In genomic region chr3:37218206-37218605, GRCh38 we compare ENCODE assay signal across 23 cellular contexts. TPM values are rescaled to one million over a fixed set of nuclear protein-coding genes. Genes with fewer than 3 reads are reported as not detected.
A peak's percentile ranks its signal among the peaks of the same experiment; 100 is the strongest.
DNase-seq lines count a peak whose midpoint lies in the region; ATAC-seq and TF ChIP-seq lines count a peak whose summit lies in the region.
"Had no signal": no experiment of that assay in that cellular context is flagged by ENCODE, and none has a peak within 500 bp of the region (broad histone marks: within the 10 kb centered on the region; RNA-seq: fewer than 3 reads in every experiment).

No MANE protein-coding gene starts in this region.

- no peaks in the 10 kb centered on the region for H3K79me1 ChIP-seq in neuronal stem cell (ENCODE audit: low read depth, low read length)

- ATAC-seq in central memory CD8-positive, alpha-beta T cell (replicated peaks; ENCODE audit: extremely low read depth, poor library complexity, severe bottlenecking), result no peak
- ATAC-seq in GM18511 (IDR thresholded peaks at IDR 0.05; ENCODE audit: unreplicated experiment), result no peak
- ATAC-seq in activated CD8-positive, alpha-beta T cell treated with anti-CD3 and anti-CD28 coated beads for 36 hours, result no peak
- ATAC-seq in HG02870 (IDR thresholded peaks at IDR 0.05; ENCODE audit: unreplicated experiment), result no peak
- ATAC-seq: activated T-cell treated with anti-CD3 and anti-CD28 coated beads, Interleukin-2, amount 50 U/mL, for 72 hours; HCT116; left colon; stimulated activated naive CD8-positive, alpha-beta T cell treated with anti-CD3 and anti-CD28 coated beads, Interleukin-15, amount 100 ng/mL, for 72 hours; upper lobe of right lung had no signal

- peak overlapping the region; percentile 69 for H2AK5ac ChIP-seq in neuronal stem cell (ENCODE audit: low read depth, low read length)

- CTCF ChIA-PET in activated CD8-positive, alpha-beta T cell treated with anti-CD3 and anti-CD28 coated beads for 36 hours (lab: Charles Lee), result no interaction called here

- H2BK12ac ChIP-seq in neuronal stem cell (ENCODE audit: low read length), result no peak overlapping the region

- H2AFZ ChIP-seq in neuronal stem cell (ENCODE audit: low read length), result no peak overlapping the region

- DNase-seq in DMS79 treated with DMSO at 0.1 percent for 48 hours (lab: John Stamatoyannopoulos, UW) (peak; percentile 48), NCI-H2029 treated with DMSO at 0.1 percent for 48 hours (lab: John Stamatoyannopoulos, UW) (peak; percentile 35), neuronal stem cell (ENCODE audit: low spot score) (no peak), testis (no peak)
- no peak for DNase-seq in central memory CD8-positive, alpha-beta T cell (ENCODE audit: low spot score in 2 of 2)
- no peak for DNase-seq in activated CD8-positive, alpha-beta T cell treated with anti-CD3 and anti-CD28 coated beads for 36 hours
- DNase-seq: activated T-cell treated with anti-CD3 and anti-CD28 coated beads, Interleukin-2, amount 50 U/mL, for 72 hours; Calu3; cerebellar nuclear complex; effector CD8-positive, alpha-beta T cell; left colon; NCI-H1436; NCI-H510A treated with DMSO at 0.1 percent for 48 hours; stimulated activated CD4-positive, alpha-beta T cell treated with anti-CD3 and anti-CD28 coated beads, Interleukin-4, amount 100 ng/mL, for 24 hours; stimulated activated naive CD8-positive, alpha-beta T cell treated with anti-CD3 and anti-CD28 coated beads, Interleukin-15, amount 100 ng/mL, for 72 hours; upper lobe of right lung had no signal

- intact Hi-C loops in activated CD8-positive, alpha-beta T cell treated with anti-CD3 and anti-CD28 coated beads for 36 hours (cut with micrococcal nuclease), result loop anchor here (10.0 kb wide), 1 partner anchor 223 kb away; the partner anchor contains the start of genes EPM2AIP1 and MLH1
- intact Hi-C loops in testis (cut with DNase I; ENCODE audit: low total_unique reads), result no loop called here

- peak overlapping the region; percentile 31 for H3K4me3 Mint-ChIP-seq in central memory CD8-positive, alpha-beta T cell
- no peak overlapping the region for H3K4me3 Mint-ChIP-seq in activated CD8-positive, alpha-beta T cell treated with anti-CD3 and anti-CD28 coated beads for 36 hours
- H3K4me3 Mint-ChIP-seq: activated naive CD4-positive, alpha-beta T cell treated with anti-CD3 and anti-CD28 coated beads, Interleukin-2, amount 50 U/mL, for 24 hours; activated T-cell treated with anti-CD3 and anti-CD28 coated beads, Interleukin-2, amount 50 U/mL, for 72 hours; B cell; stimulated activated naive CD8-positive, alpha-beta T cell treated with anti-CD3 and anti-CD28 coated beads, Interleukin-15, amount 100 ng/mL, for 72 hours had no signal

- H3K4me2 ChIP-seq in neuronal stem cell (ENCODE audit: insufficient read depth, low read length, poor library complexity, severe bottlenecking), result no peak overlapping the region

- no peak overlapping the region for H2BK5ac ChIP-seq in neuronal stem cell (ENCODE audit: low read length)

- no peaks in the 10 kb centered on the region for H3K36me3 Mint-ChIP-seq in central memory CD8-positive, alpha-beta T cell (ENCODE audit: insufficient read depth)
- H3K36me3 Mint-ChIP-seq in activated CD8-positive, alpha-beta T cell treated with anti-CD3 and anti-CD28 coated beads for 36 hours (ENCODE audit: low read depth), result no peaks in the 10 kb centered on the region
- H3K36me3 Mint-ChIP-seq: activated naive CD4-positive, alpha-beta T cell treated with anti-CD3 and anti-CD28 coated beads, Interleukin-2, amount 50 U/mL, for 24 hours had no signal

- POLR2A ChIA-PET in activated CD8-positive, alpha-beta T cell treated with anti-CD3 and anti-CD28 coated beads for 36 hours (lab: Charles Lee), result no interaction called here

- no peak overlapping the region for H3K9ac ChIP-seq in neuronal stem cell (ENCODE audit: low read depth, low read length, poor library complexity)

- no peak overlapping the region for H3K14ac ChIP-seq in neuronal stem cell (ENCODE audit: low read length)

- no peaks in the 10 kb centered on the region for H3K9me3 Mint-ChIP-seq in central memory CD8-positive, alpha-beta T cell
- no peaks in the 10 kb centered on the region for H3K9me3 Mint-ChIP-seq in activated CD8-positive, alpha-beta T cell treated with anti-CD3 and anti-CD28 coated beads for 36 hours
- H3K9me3 Mint-ChIP-seq: activated naive CD4-positive, alpha-beta T cell treated with anti-CD3 and anti-CD28 coated beads, Interleukin-2, amount 50 U/mL, for 24 hours; activated T-cell treated with anti-CD3 and anti-CD28 coated beads, Interleukin-2, amount 50 U/mL, for 72 hours; stimulated activated naive CD8-positive, alpha-beta T cell treated with anti-CD3 and anti-CD28 coated beads, Interleukin-15, amount 100 ng/mL, for 72 hours had no signal

- no peak overlapping the region for H3K27ac ChIP-seq in neuronal stem cell (replicated peaks; ENCODE audit: low read length)
- H3K27ac ChIP-seq in testis, result no peak overlapping the region
- H3K27ac ChIP-seq: esophagus muscularis mucosa, neutrophil, upper lobe of right lung had no signal

- H4K91ac ChIP-seq in neuronal stem cell (ENCODE audit: low read depth, low read length, poor library complexity), result no peak overlapping the region

- H3K18ac ChIP-seq in neuronal stem cell (ENCODE audit: low read length), result no peak overlapping the region

- H2BK15ac ChIP-seq in neuronal stem cell (ENCODE audit: low read length), result no peak overlapping the region

- peaks cover 62% of the 10 kb centered on the region for H3K4me1 Mint-ChIP-seq in central memory CD8-positive, alpha-beta T cell
- peaks cover 18% of the 10 kb centered on the region for H3K4me1 Mint-ChIP-seq in activated CD8-positive, alpha-beta T cell treated with anti-CD3 and anti-CD28 coated beads for 36 hours (ENCODE audit: low read depth)
- H3K4me1 Mint-ChIP-seq: B cell had no signal

- TF ChIP-seq CTCF in activated CD8-positive, alpha-beta T cell treated with anti-CD3 and anti-CD28 coated beads for 36 hours (IDR thresholded peaks at IDR 0.05), result no peak
- no peak for TF ChIP-seq CTCF in testis (IDR thresholded peaks at IDR 0.05)

- H3K27ac Mint-ChIP-seq in central memory CD8-positive, alpha-beta T cell (ENCODE audit: low read depth), result peak overlapping the region; percentile 67
- H3K27ac Mint-ChIP-seq in activated CD8-positive, alpha-beta T cell treated with anti-CD3 and anti-CD28 coated beads for 36 hours, result no peak overlapping the region
- H3K27ac Mint-ChIP-seq: activated naive CD4-positive, alpha-beta T cell treated with anti-CD3 and anti-CD28 coated beads, Interleukin-2, amount 50 U/mL, for 24 hours; activated T-cell treated with anti-CD3 and anti-CD28 coated beads, Interleukin-2, amount 50 U/mL, for 72 hours; B cell; stimulated activated naive CD8-positive, alpha-beta T cell treated with anti-CD3 and anti-CD28 coated beads, Interleukin-15, amount 100 ng/mL, for 72 hours had no signal

- H3K23ac ChIP-seq in neuronal stem cell (ENCODE audit: low read depth, low read length, poor library complexity), result no peak overlapping the region

- no peak overlapping the region for H2BK120ac ChIP-seq in neuronal stem cell (ENCODE audit: low read depth, low read length)

- WGBS in neuronal stem cell (ENCODE audit: extremely low coverage in 2 of 2, insufficient read length in 2 of 2, insufficient replicate concordance in 1 of 2), 2 donors, result no CpG with 5 or more reads among the region's 1 CpG
- WGBS in testis, 2 donors, result 100% methylated on average over 1 of the region's 1 CpG

- H3K36me3 ChIP-seq in neuronal stem cell (replicated peaks in 1 of 2; ENCODE audit: control insufficient read depth in 2 of 2, insufficient read depth in 2 of 2, low read length in 2 of 2) (no peaks in the 10 kb centered on the region), testis (ENCODE audit: low read depth, missing control alignments) (no peaks in the 10 kb centered on the region)
- H3K36me3 ChIP-seq: esophagus muscularis mucosa, neutrophil, upper lobe of right lung had no signal

- H3K9me3 ChIP-seq in neuronal stem cell (replicated peaks in 1 of 2; ENCODE audit: control insufficient read depth in 2 of 2, insufficient read depth in 1 of 2, low read depth in 1 of 2, low read length in 2 of 2) (peaks cover 0 to 5% of the 10 kb centered on the region in 2 donors), testis (no peaks in the 10 kb centered on the region)
- H3K9me3 ChIP-seq: esophagus muscularis mucosa, neutrophil, upper lobe of right lung had no signal

- no peak overlapping the region for H3K4ac ChIP-seq in neuronal stem cell (ENCODE audit: low read length)

- H3K4me3 ChIP-seq in neuronal stem cell (ENCODE audit: low read length in 2 of 2) (peak overlapping the region in 1 of 2 donors; percentile 58), testis (no peak overlapping the region)
- H3K4me3 ChIP-seq: esophagus muscularis mucosa, upper lobe of right lung had no signal

- H3K4me1 ChIP-seq in neuronal stem cell (ENCODE audit: control insufficient read depth in 2 of 2, insufficient read depth in 1 of 2, low read depth in 1 of 2, low read length in 2 of 2) (no peaks in the 10 kb centered on the region), testis (no peaks in the 10 kb centered on the region)
- H3K4me1 ChIP-seq: upper lobe of right lung had no signal

- H4K8ac ChIP-seq in neuronal stem cell (ENCODE audit: low read depth, low read length), result no peak overlapping the region

- no peak for TF ChIP-seq POLR2A in testis (IDR thresholded peaks at IDR 0.05)

- H3K27me3 ChIP-seq in neuronal stem cell (ENCODE audit: control insufficient read depth in 3 of 3, insufficient read depth in 3 of 3, low read depth in 1 of 3, low read length in 3 of 3), result peaks cover 0 to 3% (median 0%) of the 10 kb centered on the region in 3 experiments
- H3K27me3 ChIP-seq in testis, result no peaks in the 10 kb centered on the region
- H3K27me3 ChIP-seq: esophagus muscularis mucosa, neutrophil, upper lobe of right lung had no signal

- H3K27me3 Mint-ChIP-seq in central memory CD8-positive, alpha-beta T cell, result no peaks in the 10 kb centered on the region
- no peaks in the 10 kb centered on the region for H3K27me3 Mint-ChIP-seq in activated CD8-positive, alpha-beta T cell treated with anti-CD3 and anti-CD28 coated beads for 36 hours
- H3K27me3 Mint-ChIP-seq: activated naive CD4-positive, alpha-beta T cell treated with anti-CD3 and anti-CD28 coated beads, Interleukin-2, amount 50 U/mL, for 24 hours had no signal

RNA-seq across cellular contexts. Expression of gene GOLGA4, which starts 24.9 kb away (rescaled TPM):
- polyA plus RNA-seq in neuronal stem cell (2013, experiment 1 of 2), result 37.0 TPM
- 38.3 TPM for polyA plus RNA-seq in neuronal stem cell (2013, experiment 2 of 2)
- total RNA-seq in activated CD8-positive, alpha-beta T cell treated with anti-CD3 and anti-CD28 coated beads for 36 hours, result 10 to 100 TPM; 33.1 to 33.9 TPM
- 100 to 1,000 TPM; 124 to 152 TPM for total RNA-seq in testis
- polyA plus RNA-seq in testis (ENCODE audit: insufficient read depth, low read depth, low replicate concordance), result 17.4 TPM

RNA-seq across cellular contexts. Expression of gene LRRFIP2, which starts 43.8 kb away (rescaled TPM):
- polyA plus RNA-seq in neuronal stem cell (2013, experiment 1 of 2), result 24.2 TPM
- 26.6 TPM for polyA plus RNA-seq in neuronal stem cell (2013, experiment 2 of 2)
- 10 to 100 TPM; 18.7 to 23.1 TPM for total RNA-seq in activated CD8-positive, alpha-beta T cell treated with anti-CD3 and anti-CD28 coated beads for 36 hours
- total RNA-seq in testis, result 100 to 1,000 TPM in 1 of 2 donors, 10 to 100 TPM in 1; 86.2 to 114 TPM
- polyA plus RNA-seq in testis (ENCODE audit: insufficient read depth, low read depth, low replicate concordance), result 115 TPM

Comparison
In these comparisons a context has a peak if more than half of its experiments do, and no peak if none do; other contexts are left out.
1. DNase-seq: peak in DMS79 treated with DMSO at 0.1 percent for 48 hours (single experiment) and NCI-H2029 treated with DMSO at 0.1 percent for 48 hours (single experiment); none in central memory CD8-positive, alpha-beta T cell (0 of 2), neuronal stem cell (single experiment), activated CD8-positive, alpha-beta T cell treated with anti-CD3 and anti-CD28 coated beads for 36 hours (single experiment) and testis (single experiment).